1 cellular context compared by ENCODE assay signal in the genomic region with DNA sequence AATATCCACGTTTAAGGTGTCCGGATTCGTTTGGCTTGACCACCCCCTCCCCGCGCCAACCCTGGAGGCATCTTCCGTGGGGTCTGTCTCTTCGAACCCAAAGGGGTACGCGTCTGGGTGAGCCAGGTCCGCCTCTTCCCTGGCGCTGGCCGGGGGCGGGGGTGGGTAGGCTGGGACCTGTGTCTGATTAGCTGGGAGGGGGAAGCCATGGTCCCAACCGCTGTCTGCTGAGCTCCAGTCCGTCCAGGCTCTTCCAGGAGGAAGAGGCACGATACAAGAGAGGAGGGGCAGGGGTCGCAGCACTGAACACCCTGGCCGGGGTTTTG.
TF ChIP-seq lines count a peak whose summit lies in the region.

A gene with protein sequence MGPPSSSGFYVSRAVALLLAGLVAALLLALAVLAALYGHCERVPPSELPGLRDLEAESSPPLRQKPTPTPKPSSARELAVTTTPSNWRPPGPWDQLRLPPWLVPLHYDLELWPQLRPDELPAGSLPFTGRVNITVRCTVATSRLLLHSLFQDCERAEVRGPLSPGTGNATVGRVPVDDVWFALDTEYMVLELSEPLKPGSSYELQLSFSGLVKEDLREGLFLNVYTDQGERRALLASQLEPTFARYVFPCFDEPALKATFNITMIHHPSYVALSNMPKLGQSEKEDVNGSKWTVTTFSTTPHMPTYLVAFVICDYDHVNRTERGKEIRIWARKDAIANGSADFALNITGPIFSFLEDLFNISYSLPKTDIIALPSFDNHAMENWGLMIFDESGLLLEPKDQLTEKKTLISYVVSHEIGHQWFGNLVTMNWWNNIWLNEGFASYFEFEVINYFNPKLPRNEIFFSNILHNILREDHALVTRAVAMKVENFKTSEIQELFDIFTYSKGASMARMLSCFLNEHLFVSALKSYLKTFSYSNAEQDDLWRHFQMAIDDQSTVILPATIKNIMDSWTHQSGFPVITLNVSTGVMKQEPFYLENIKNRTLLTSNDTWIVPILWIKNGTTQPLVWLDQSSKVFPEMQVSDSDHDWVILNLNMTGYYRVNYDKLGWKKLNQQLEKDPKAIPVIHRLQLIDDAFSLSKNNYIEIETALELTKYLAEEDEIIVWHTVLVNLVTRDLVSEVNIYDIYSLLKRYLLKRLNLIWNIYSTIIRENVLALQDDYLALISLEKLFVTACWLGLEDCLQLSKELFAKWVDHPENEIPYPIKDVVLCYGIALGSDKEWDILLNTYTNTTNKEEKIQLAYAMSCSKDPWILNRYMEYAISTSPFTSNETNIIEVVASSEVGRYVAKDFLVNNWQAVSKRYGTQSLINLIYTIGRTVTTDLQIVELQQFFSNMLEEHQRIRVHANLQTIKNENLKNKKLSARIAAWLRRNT (plus strand): TSS at position 237 of the 326 bp plus-strand sequence. CDS start 143 bp downstream, outside the sequence.

TF ChIP-seq in HepG2, 621 proteins besides CTCF, POLR2A, EP300 and RAD21 (continued from another document):
- TF ChIP-seq TEAD3 (CRISPR knock-in tag; optimal IDR thresholded peaks at IDR 0.05; ENCODE audit: borderline replicate concordance), result no peak
- no peak for TF ChIP-seq ZNF83 (CRISPR knock-in tag; IDR thresholded peaks at IDR 0.05; ENCODE audit: borderline replicate concordance)
- TF ChIP-seq, protein P1, sequence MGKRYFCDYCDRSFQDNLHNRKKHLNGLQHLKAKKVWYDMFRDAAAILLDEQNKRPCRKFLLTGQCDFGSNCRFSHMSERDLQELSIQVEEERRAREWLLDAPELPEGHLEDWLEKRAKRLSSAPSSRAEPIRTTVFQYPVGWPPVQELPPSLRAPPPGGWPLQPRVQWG (CRISPR knock-in tag; IDR thresholded peaks at IDR 0.05; ENCODE audit: borderline replicate concordance, low read depth), result no peak
- TF ChIP-seq SRY (CRISPR knock-in tag; IDR thresholded peaks at IDR 0.05), result no peak
- TF ChIP-seq ZSCAN25 (CRISPR knock-in tag; IDR thresholded peaks at IDR 0.05), result no peak
- TF ChIP-seq ATF7-NPFF (CRISPR knock-in tag; IDR thresholded peaks at IDR 0.05; ENCODE audit: low read depth), result no peak
- no peak for TF ChIP-seq KLF9 (CRISPR knock-in tag; IDR thresholded peaks at IDR 0.05; ENCODE audit: low read depth)
- TF ChIP-seq EEA1 (CRISPR knock-in tag; IDR thresholded peaks at IDR 0.05; ENCODE audit: borderline replicate concordance), result no peak
- TF ChIP-seq, protein P2, sequence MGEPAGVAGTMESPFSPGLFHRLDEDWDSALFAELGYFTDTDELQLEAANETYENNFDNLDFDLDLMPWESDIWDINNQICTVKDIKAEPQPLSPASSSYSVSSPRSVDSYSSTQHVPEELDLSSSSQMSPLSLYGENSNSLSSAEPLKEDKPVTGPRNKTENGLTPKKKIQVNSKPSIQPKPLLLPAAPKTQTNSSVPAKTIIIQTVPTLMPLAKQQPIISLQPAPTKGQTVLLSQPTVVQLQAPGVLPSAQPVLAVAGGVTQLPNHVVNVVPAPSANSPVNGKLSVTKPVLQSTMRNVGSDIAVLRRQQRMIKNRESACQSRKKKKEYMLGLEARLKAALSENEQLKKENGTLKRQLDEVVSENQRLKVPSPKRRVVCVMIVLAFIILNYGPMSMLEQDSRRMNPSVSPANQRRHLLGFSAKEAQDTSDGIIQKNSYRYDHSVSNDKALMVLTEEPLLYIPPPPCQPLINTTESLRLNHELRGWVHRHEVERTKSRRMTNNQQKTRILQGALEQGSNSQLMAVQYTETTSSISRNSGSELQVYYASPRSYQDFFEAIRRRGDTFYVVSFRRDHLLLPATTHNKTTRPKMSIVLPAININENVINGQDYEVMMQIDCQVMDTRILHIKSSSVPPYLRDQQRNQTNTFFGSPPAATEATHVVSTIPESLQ (CRISPR knock-in tag; conservative IDR thresholded peaks at IDR 0.05), result no peak
- no peak for TF ChIP-seq ZNF264 (CRISPR knock-in tag; IDR thresholded peaks at IDR 0.05)
- TF ChIP-seq ZNF3 (CRISPR knock-in tag; IDR thresholded peaks at IDR 0.05), result no peak
- TF ChIP-seq SRSF1 (optimal IDR thresholded peaks at IDR 0.05; ENCODE audit: low read depth, low read length), result no peak
- TF ChIP-seq MAFF (IDR thresholded peaks at IDR 0.05; ENCODE audit: low read depth, low read length), result no peak
- no peak for TF ChIP-seq KDM2A (CRISPR knock-in tag; IDR thresholded peaks at IDR 0.05; ENCODE audit: borderline replicate concordance, low read depth)
